1 cellular context compared by ENCODE assay signal in genomic region chr20:62155428-62156253, GRCh38.
A peak's percentile ranks its signal among the peaks of the same experiment; 100 is the strongest.
TF ChIP-seq lines count a peak whose summit lies in the region.

No MANE protein-coding gene starts in this region.

TF ChIP-seq in HepG2, 621 proteins besides CTCF, POLR2A, EP300 and RAD21 (continued from another document):
- TF ChIP-seq, protein P1, sequence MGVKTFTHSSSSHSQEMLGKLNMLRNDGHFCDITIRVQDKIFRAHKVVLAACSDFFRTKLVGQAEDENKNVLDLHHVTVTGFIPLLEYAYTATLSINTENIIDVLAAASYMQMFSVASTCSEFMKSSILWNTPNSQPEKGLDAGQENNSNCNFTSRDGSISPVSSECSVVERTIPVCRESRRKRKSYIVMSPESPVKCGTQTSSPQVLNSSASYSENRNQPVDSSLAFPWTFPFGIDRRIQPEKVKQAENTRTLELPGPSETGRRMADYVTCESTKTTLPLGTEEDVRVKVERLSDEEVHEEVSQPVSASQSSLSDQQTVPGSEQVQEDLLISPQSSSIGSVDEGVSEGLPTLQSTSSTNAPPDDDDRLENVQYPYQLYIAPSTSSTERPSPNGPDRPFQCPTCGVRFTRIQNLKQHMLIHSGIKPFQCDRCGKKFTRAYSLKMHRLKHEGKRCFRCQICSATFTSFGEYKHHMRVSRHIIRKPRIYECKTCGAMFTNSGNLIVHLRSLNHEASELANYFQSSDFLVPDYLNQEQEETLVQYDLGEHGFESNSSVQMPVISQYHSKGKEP (CRISPR knock-in tag; IDR thresholded peaks at IDR 0.05), result no peak
- TF ChIP-seq, protein P2, sequence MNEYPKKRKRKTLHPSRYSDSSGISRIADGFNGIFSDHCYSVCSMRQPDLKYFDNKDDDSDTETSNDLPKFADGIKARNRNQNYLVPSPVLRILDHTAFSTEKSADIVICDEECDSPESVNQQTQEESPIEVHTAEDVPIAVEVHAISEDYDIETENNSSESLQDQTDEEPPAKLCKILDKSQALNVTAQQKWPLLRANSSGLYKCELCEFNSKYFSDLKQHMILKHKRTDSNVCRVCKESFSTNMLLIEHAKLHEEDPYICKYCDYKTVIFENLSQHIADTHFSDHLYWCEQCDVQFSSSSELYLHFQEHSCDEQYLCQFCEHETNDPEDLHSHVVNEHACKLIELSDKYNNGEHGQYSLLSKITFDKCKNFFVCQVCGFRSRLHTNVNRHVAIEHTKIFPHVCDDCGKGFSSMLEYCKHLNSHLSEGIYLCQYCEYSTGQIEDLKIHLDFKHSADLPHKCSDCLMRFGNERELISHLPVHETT (CRISPR knock-in tag; conservative IDR thresholded peaks at IDR 0.05), result no peak
- TF ChIP-seq MYC (CRISPR knock-in tag; IDR thresholded peaks at IDR 0.05; ENCODE audit: borderline replicate concordance), result peak; percentile 61; the same call in 1 of the 2 replicates
- 0 out of 2 replicates have a peak, but pooled peaks have one; percentile 26 for TF ChIP-seq FOXO4 (CRISPR knock-in tag; conservative IDR thresholded peaks at IDR 0.05)
- TF ChIP-seq ZZZ3 (CRISPR knock-in tag; IDR thresholded peaks at IDR 0.05; ENCODE audit: borderline replicate concordance), result no peak
- TF ChIP-seq, protein P3, sequence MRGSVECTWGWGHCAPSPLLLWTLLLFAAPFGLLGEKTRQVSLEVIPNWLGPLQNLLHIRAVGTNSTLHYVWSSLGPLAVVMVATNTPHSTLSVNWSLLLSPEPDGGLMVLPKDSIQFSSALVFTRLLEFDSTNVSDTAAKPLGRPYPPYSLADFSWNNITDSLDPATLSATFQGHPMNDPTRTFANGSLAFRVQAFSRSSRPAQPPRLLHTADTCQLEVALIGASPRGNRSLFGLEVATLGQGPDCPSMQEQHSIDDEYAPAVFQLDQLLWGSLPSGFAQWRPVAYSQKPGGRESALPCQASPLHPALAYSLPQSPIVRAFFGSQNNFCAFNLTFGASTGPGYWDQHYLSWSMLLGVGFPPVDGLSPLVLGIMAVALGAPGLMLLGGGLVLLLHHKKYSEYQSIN (CRISPR knock-in tag; IDR thresholded peaks at IDR 0.05; ENCODE audit: borderline replicate concordance), result no peak
- no peak; the same call in 1 of the 2 replicates for TF ChIP-seq STAT5B (CRISPR knock-in tag; IDR thresholded peaks at IDR 0.05)
